ENCODE assay signal across 8 cellular contexts in genomic region chr17:1762906-1763829, GRCh38. TPM values are rescaled to one million over a fixed set of nuclear protein-coding genes. Genes with fewer than 3 reads are reported as not detected.
DNase-seq lines count a peak whose midpoint lies in the region; ATAC-seq and TF ChIP-seq lines count a peak whose summit lies in the region.

No MANE protein-coding gene starts in this region.

- H3K27ac Mint-ChIP-seq in progenitor cell of endocrine pancreas = peak overlapping the region; percentile 92

- peak overlapping the region; percentile 84 for H3K4me3 Mint-ChIP-seq in progenitor cell of endocrine pancreas (ENCODE audit: low read depth)

- peak overlapping the region; percentile 59 for H3K4me3 ChIP-seq in WI38 (ENCODE audit: low read depth, low read length)
- peak overlapping the region; percentile 85 for H3K4me3 ChIP-seq in fibroblast of the aortic adventitia (ENCODE audit: low read depth, low read length)

- no peak for TF ChIP-seq CTCF in WI38 (IDR thresholded peaks at IDR 0.05; ENCODE audit: low read depth, low read length)
- no peak for TF ChIP-seq CTCF in fibroblast of the aortic adventitia (IDR thresholded peaks at IDR 0.05; ENCODE audit: insufficient read depth, low read length)
- TF ChIP-seq CTCF in progenitor cell of endocrine pancreas (IDR thresholded peaks at IDR 0.05; ENCODE audit: unreplicated experiment) = no peak

- H3K9me3 Mint-ChIP-seq in progenitor cell of endocrine pancreas (ENCODE audit: low read depth) = no peaks in the 10 kb centered on the region

- peak in 2 of 3 experiments; percentile 11 to 17 for DNase-seq in NCI-H1417 (lab: John Stamatoyannopoulos, UW)
- no peak for DNase-seq in NCI-H1417 treated with DMSO at 0.1 percent for 48 hours (lab: John Stamatoyannopoulos, UW)
- peak; percentile 93 for DNase-seq in fibroblast of the aortic adventitia (ENCODE audit: low read depth)
- DNase-seq in progenitor cell of endocrine pancreas (ENCODE audit: low spot score, unreplicated experiment) = no peak
- DNase-seq in NCI-H1436 (lab: John Stamatoyannopoulos, UW) = no peak

- H3K36me3 Mint-ChIP-seq in progenitor cell of endocrine pancreas (ENCODE audit: insufficient read depth) = peaks cover 5% of the 10 kb centered on the region

- H3K27me3 Mint-ChIP-seq in progenitor cell of endocrine pancreas = no peaks in the 10 kb centered on the region

- ATAC-seq in GM21723 (IDR thresholded peaks at IDR 0.05; ENCODE audit: unreplicated experiment) (no peak), HG03432 (IDR thresholded peaks at IDR 0.05; ENCODE audit: unreplicated experiment) (no peak)

- H3K4me1 Mint-ChIP-seq in progenitor cell of endocrine pancreas (ENCODE audit: low read depth) = peaks cover 27% of the 10 kb centered on the region

RNA-seq across cellular contexts. Expression of gene SERPINF1, which starts 1.3 kb away (rescaled TPM):
- total RNA-seq in fibroblast of the aortic adventitia (ENCODE audit: low replicate concordance) = 161 and 450 TPM in 2 replicates
- total RNA-seq in progenitor cell of endocrine pancreas = 163 and 169 TPM in 2 replicates

RNA-seq across cellular contexts. Expression of gene SERPINF2, which starts 20.5 kb away (rescaled TPM):
- 0.18 and 1.3 TPM in 2 replicates for total RNA-seq in fibroblast of the aortic adventitia (ENCODE audit: low replicate concordance)
- 68.6 and 74.5 TPM in 2 replicates for total RNA-seq in progenitor cell of endocrine pancreas

RNA-seq across cellular contexts. Expression of gene WDR81, which starts 38.7 kb away (rescaled TPM):
- total RNA-seq in fibroblast of the aortic adventitia (ENCODE audit: low replicate concordance) (27.7 and 39.6 TPM in 2 replicates), progenitor cell of endocrine pancreas (22.1 and 22.4 TPM in 2 replicates)

RNA-seq across cellular contexts. Expression of gene TLCD2, which starts 53.0 kb away (rescaled TPM):
- total RNA-seq in fibroblast of the aortic adventitia (ENCODE audit: low replicate concordance) (4.5 and 10.1 TPM in 2 replicates), progenitor cell of endocrine pancreas (2.7 and 2.9 TPM in 2 replicates)

Comparison
In these comparisons a context has a peak if more than half of its experiments do, and no peak if none do; other contexts are left out.
1. DNase-seq: peak in NCI-H1417 (2 of 3) and fibroblast of the aortic adventitia (single experiment); none in NCI-H1417 treated with DMSO at 0.1 percent for 48 hours (single experiment), progenitor cell of endocrine pancreas (single experiment) and NCI-H1436 (single experiment).
2. RNA of gene SERPINF2, which starts 20.5 kb away (total RNA-seq): 68.6 to 74.5 TPM in progenitor cell of endocrine pancreas; 0.18 to 1.3 TPM in fibroblast of the aortic adventitia; every median in the first group is over 10 times any median in the second.